ENCODE assay signal across 23 cellular contexts in the genomic region with DNA sequence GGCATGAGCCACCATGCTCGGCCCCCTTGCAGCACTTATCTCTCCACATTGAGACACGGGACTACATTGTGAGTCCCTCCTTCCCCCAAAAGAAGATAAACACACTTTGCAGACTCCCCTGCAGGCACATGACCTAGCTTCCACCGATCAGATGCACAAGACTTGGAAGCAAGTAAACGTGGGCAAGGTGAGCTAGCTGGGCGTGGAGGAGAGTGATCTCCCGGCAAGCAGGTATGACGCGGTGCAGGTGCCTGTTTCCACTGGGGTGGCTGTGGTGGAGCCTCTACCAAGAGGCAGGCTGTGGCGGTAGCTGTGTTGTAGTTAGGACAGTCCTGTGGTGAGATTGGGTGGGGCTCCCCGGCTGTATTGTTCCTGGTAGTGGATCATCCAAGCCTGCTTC. TPM values are rescaled to one million over a fixed set of nuclear protein-coding genes. Genes with fewer than 3 reads are reported as not detected.
DNase-seq lines count a peak whose midpoint lies in the region; ATAC-seq, FAIRE-seq and TF ChIP-seq lines count a peak whose summit lies in the region.
"Had no signal": no experiment of that assay in that cellular context is flagged by ENCODE, and none has a peak within 500 bp of the region (broad histone marks: within the 10 kb centered on the region; RNA-seq: fewer than 3 reads in every experiment).

No MANE protein-coding gene starts in this region.

- H3K23ac ChIP-seq in neuronal stem cell (ENCODE audit: low read depth, low read length, poor library complexity), result no peak overlapping the region

- no peak overlapping the region for H2BK120ac ChIP-seq in neuronal stem cell (ENCODE audit: low read depth, low read length)

- H3K4me2 ChIP-seq in HepG2 (ENCODE audit: low read depth, low read length) (no peak overlapping the region), neuronal stem cell (ENCODE audit: insufficient read depth, low read length, poor library complexity, severe bottlenecking) (no peak overlapping the region)

- no peak for TF ChIP-seq EP300 in HepG2 (IDR thresholded peaks at IDR 0.05; ENCODE audit: low read depth in 2 of 2, low read length in 2 of 2)
- no peak for TF ChIP-seq EP300 in HepG2 (CRISPR knock-in tag; IDR thresholded peaks at IDR 0.05; ENCODE audit: borderline replicate concordance)

- POLR2A ChIA-PET in HepG2 (lab: Yijun Ruan, JAX), result interaction anchor here (1.2 kb wide), 1 partner anchor 16 kb away, joined by 3 read pairs; no protein-coding TSS in a partner anchor

- H3K4me1 ChIP-seq in HepG2 (ENCODE audit: insufficient read depth, low read length), result peaks cover 50% of the 10 kb centered on the region
- H3K4me1 ChIP-seq in right lobe of liver, result peaks cover 0 to 23% (median 9%) of the 10 kb centered on the region in 4 donors
- peaks cover 0 to 2% of the 10 kb centered on the region in 2 donors for H3K4me1 ChIP-seq in neuronal stem cell (ENCODE audit: control insufficient read depth in 2 of 2, insufficient read depth in 1 of 2, low read depth in 1 of 2, low read length in 2 of 2)

- no peaks in the 10 kb centered on the region for H3K36me3 ChIP-seq in HepG2 (replicated peaks in 1 of 2; ENCODE audit: control insufficient read depth in 1 of 2, insufficient read depth in 2 of 2, low read length in 2 of 2)
- H3K36me3 ChIP-seq in right lobe of liver, result no peaks in the 10 kb centered on the region
- H3K36me3 ChIP-seq in neuronal stem cell (replicated peaks in 1 of 2; ENCODE audit: control insufficient read depth in 2 of 2, insufficient read depth in 2 of 2, low read length in 2 of 2), result no peaks in the 10 kb centered on the region
- H3K36me3 ChIP-seq: MG63 had no signal

- TF ChIP-seq RAD21 in HepG2 (CRISPR knock-in tag; IDR thresholded peaks at IDR 0.05), result no peak

- intact Hi-C loops in HepG2 (cut with micrococcal nuclease; ENCODE audit: unreplicated experiment), result no loop called here
- intact Hi-C loops in right lobe of liver (cut with DNase I), result no loop called here

- ATAC-seq in HepG2 (no peak), right lobe of liver (no peak), GM21360 (IDR thresholded peaks at IDR 0.05; ENCODE audit: unreplicated experiment) (no peak)

- WGBS in HepG2 (ENCODE audit: low lambda C conversion rate), result 53% methylated on average over 8 of the region's 10 CpGs
- WGBS in right lobe of liver (ENCODE audit: insufficient coverage, low coverage, low lambda C conversion rate, missing lambda C conversion rate), result 70% methylated on average over 3 of the region's 10 CpGs
- WGBS in neuronal stem cell (ENCODE audit: extremely low coverage in 2 of 2, insufficient read length in 2 of 2, insufficient replicate concordance in 1 of 2), 2 donors, result no CpG with 5 or more reads among the region's 10 CpGs

- H4K91ac ChIP-seq in neuronal stem cell (ENCODE audit: low read depth, low read length, poor library complexity), result no peak overlapping the region

- no peaks in the 10 kb centered on the region for H3K9me3 ChIP-seq in HepG2 (ENCODE audit: low read length)
- H3K9me3 ChIP-seq in right lobe of liver, result no peaks in the 10 kb centered on the region
- no peaks in the 10 kb centered on the region for H3K9me3 ChIP-seq in neuronal stem cell (replicated peaks in 1 of 2; ENCODE audit: control insufficient read depth in 2 of 2, insufficient read depth in 1 of 2, low read depth in 1 of 2, low read length in 2 of 2)
- H3K9me3 ChIP-seq: MG63 had no signal

- H4K8ac ChIP-seq in neuronal stem cell (ENCODE audit: low read depth, low read length), result no peak overlapping the region

- no peak for TF ChIP-seq CTCF in HepG2 (CRISPR knock-in tag; IDR thresholded peaks at IDR 0.05)
- TF ChIP-seq CTCF in right lobe of liver (IDR thresholded peaks at IDR 0.05), result no peak

- TF ChIP-seq POLR2A in HepG2 (IDR thresholded peaks at IDR 0.05; ENCODE audit: insufficient read depth in 1 of 2, low read depth in 2 of 2, low read length in 2 of 2), result no peak
- no peak for TF ChIP-seq POLR2A in right lobe of liver (IDR thresholded peaks at IDR 0.05)
- TF ChIP-seq POLR2A in GM12892 (IDR thresholded peaks at IDR 0.05; ENCODE audit: low read depth, low read length), result no peak

- no peaks in the 10 kb centered on the region for H4K20me1 ChIP-seq in HepG2 (ENCODE audit: insufficient read depth, low read length)

- no peak overlapping the region for H2BK5ac ChIP-seq in neuronal stem cell (ENCODE audit: low read length)

- H3K79me2 ChIP-seq in HepG2 (ENCODE audit: insufficient read depth, low read length), result no peaks in the 10 kb centered on the region

- no peak overlapping the region for H2BK12ac ChIP-seq in neuronal stem cell (ENCODE audit: low read length)

- H2AFZ ChIP-seq in HepG2 (ENCODE audit: low read length) (no peak overlapping the region), neuronal stem cell (ENCODE audit: low read length) (no peak overlapping the region)

- no peak overlapping the region for H2BK15ac ChIP-seq in neuronal stem cell (ENCODE audit: low read length)

- no peak overlapping the region for H2AK5ac ChIP-seq in neuronal stem cell (ENCODE audit: low read depth, low read length)

- no peak overlapping the region for H3K9ac ChIP-seq in HepG2 (ENCODE audit: insufficient read depth, low read depth, low read length)
- H3K9ac ChIP-seq in neuronal stem cell (ENCODE audit: low read depth, low read length, poor library complexity), result no peak overlapping the region

- DNase-seq in HepG2 (ENCODE audit: low spot score), result no peak
- no peak for DNase-seq in right lobe of liver
- no peak for DNase-seq in epithelial cell of prostate (ENCODE audit: low read depth, low spot score)
- DNase-seq in neuronal stem cell (ENCODE audit: low spot score), result no peak
- DNase-seq in Kasumi-1 (lab: John Stamatoyannopoulos, UW), result no peak
- no peak for DNase-seq in caudate nucleus (lab: John Stamatoyannopoulos, UW)
- no peak for DNase-seq in GM12892 (ENCODE audit: insufficient read length)
- DNase-seq: CD4-positive, alpha-beta T cell; GF-D8; GOT3; IMR-90; Karpas-422; MG63; NCI-H1048; NCI-H2081; NCI-H2171 treated with DMSO at 0.1 percent for 48 hours; NCI-H446; NCI-H526 treated with DMSO at 0.1 percent for 48 hours; SHP77 had no signal

- no peak overlapping the region for H3K4ac ChIP-seq in neuronal stem cell (ENCODE audit: low read length)

- H3K18ac ChIP-seq in neuronal stem cell (ENCODE audit: low read length), result peak overlapping the region; percentile 8

- H3K27ac ChIP-seq in HepG2 (ENCODE audit: extremely low read length, insufficient read depth, low read length) (no peak overlapping the region), right lobe of liver (no peak overlapping the region), epithelial cell of prostate (peak overlapping the region; percentile 46), neuronal stem cell (replicated peaks; ENCODE audit: low read length) (no peak overlapping the region), caudate nucleus (ENCODE audit: low read depth, low read length) (no peak overlapping the region)
- H3K27ac ChIP-seq: SK-N-MC had no signal

- no peaks in the 10 kb centered on the region for H3K79me1 ChIP-seq in neuronal stem cell (ENCODE audit: low read depth, low read length)

- H3K4me3 ChIP-seq in HepG2 (replicated peaks in 1 of 3; ENCODE audit: insufficient read depth in 1 of 3, low read depth in 2 of 3, low read length in 3 of 3) (no peak overlapping the region), right lobe of liver (no peak overlapping the region), neuronal stem cell (ENCODE audit: low read length in 2 of 2) (no peak overlapping the region)
- H3K4me3 ChIP-seq: MG63, SK-N-MC had no signal

- in situ Hi-C loops in HepG2 (cut with HindIII; ENCODE audit: extremely low pct_ligation_motif_present, low pct_unique_long_range_greater_than_20kb), result no loop called here

- BruUV-seq in HepG2 (replicated peaks; lab: Mats Ljungman, UMichigan), result no TSS peak

- H3K27me3 ChIP-seq in HepG2 (ENCODE audit: control insufficient read depth in 1 of 2, insufficient read depth in 2 of 2, low read length in 2 of 2), result peaks cover 0 to 1% of the 10 kb centered on the region in 2 experiments; a peak in 1 of 5 replicates
- no peaks in the 10 kb centered on the region for H3K27me3 ChIP-seq in right lobe of liver
- peaks cover 0 to 13% (median 0%) of the 10 kb centered on the region in 3 experiments for H3K27me3 ChIP-seq in neuronal stem cell (ENCODE audit: control insufficient read depth in 3 of 3, insufficient read depth in 3 of 3, low read depth in 1 of 3, low read length in 3 of 3)
- H3K27me3 ChIP-seq: MG63 had no signal

- no peak overlapping the region for H3K14ac ChIP-seq in neuronal stem cell (ENCODE audit: low read length)

- CTCF ChIA-PET in HepG2 (lab: Yijun Ruan, JAX; ENCODE audit: low intra/inter-chr PET ratio, low total read pairs), result no interaction called here

- no peak for FAIRE-seq in HepG2 (lab: Jason Lieb, UNC)
- FAIRE-seq in GM12892 (lab: Jason Lieb, UNC), result no peak
- FAIRE-seq: A204.1, GM19239 had no signal

RNA-seq across cellular contexts. Expression of a gene that starts 7.7 kb away (rescaled TPM):
- total RNA-seq in HepG2 (2016; rRNA removed; fragmentation: Illumina TruSeq; extraction: Trizol) (9.8 and 18.4 TPM in 2 replicates), right lobe of liver (10 to 100 TPM; 14.3 to 88.7 (median 22.1) TPM)
- 12.2 and 16.1 TPM in 2 replicates for total RNA-seq in HepG2 (2016; cell fraction: cytosol; rRNA removed; fragmentation: Illumina TruSeq; extraction: Trizol; ENCODE audit: low read depth)
- total RNA-seq in HepG2 (2016; cell fraction: insoluble cytoplasmic fraction; rRNA removed; fragmentation: Illumina TruSeq; extraction: Trizol), result 10.6 and 19.5 TPM in 2 replicates
- 12.0 and 14.7 TPM in 2 replicates for total RNA-seq in HepG2 (2016; cell fraction: membrane; rRNA removed; fragmentation: Illumina TruSeq; extraction: Trizol)
- total RNA-seq in HepG2 (2016; cell fraction: nucleus; rRNA removed; fragmentation: Illumina TruSeq; extraction: Trizol), result 14.6 and 16.0 TPM in 2 replicates
- 11.8 and 12.6 TPM in 2 replicates for polyA plus RNA-seq in HepG2 (2011; rRNA removed)
- polyA plus RNA-seq in HepG2 (2011; cell fraction: cytosol; rRNA removed), result 6.8 and 16.3 TPM in 2 replicates
- polyA plus RNA-seq in HepG2 (2011; cell fraction: nucleus; rRNA removed), result 56.9 and 70.5 TPM in 2 replicates
- polyA plus RNA-seq in HepG2 (2012), result 8.1 and 13.6 TPM in 2 replicates
- 10.0 and 12.3 TPM in 2 replicates for polyA plus RNA-seq in HepG2 (2016; cell fraction: cytosol; fragmentation: Illumina TruSeq; extraction: Trizol; ENCODE audit: low read depth)
- polyA plus RNA-seq in HepG2 (2016; cell fraction: insoluble cytoplasmic fraction; fragmentation: Illumina TruSeq; extraction: Trizol; ENCODE audit: low read depth), result 8.1 and 10.1 TPM in 2 replicates
- polyA plus RNA-seq in HepG2 (2016; cell fraction: membrane; fragmentation: Illumina TruSeq; extraction: Trizol; ENCODE audit: low read depth), result 9.1 and 10.0 TPM in 2 replicates
- 30.4 and 30.9 TPM in 2 replicates for polyA plus RNA-seq in HepG2 (2016; cell fraction: nucleus; fragmentation: Illumina TruSeq; extraction: Trizol; ENCODE audit: insufficient read depth, low read depth)
- polyA minus RNA-seq in HepG2 (2011; rRNA and poly(A)+ RNA removed; ENCODE audit: low replicate concordance), result 5.5 and 7.7 TPM in 2 replicates
- 3.2 and 9.5 TPM in 2 replicates for polyA minus RNA-seq in HepG2 (2011; cell fraction: cytosol; rRNA and poly(A)+ RNA removed)
- polyA minus RNA-seq in HepG2 (2011; cell fraction: nucleus; rRNA and poly(A)+ RNA removed), result 3.4 and 4.1 TPM in 2 replicates
- 3.8 TPM for polyA plus RNA-seq in neuronal stem cell (2013, experiment 1 of 2)
- polyA plus RNA-seq in neuronal stem cell (2013, experiment 2 of 2), result 3.8 TPM
- 10.5 TPM for polyA plus RNA-seq in GM12892 (2012; ENCODE audit: missing spikeins)

RNA-seq across cellular contexts. Expression of a gene that starts 32.8 kb away (rescaled TPM):
- total RNA-seq in HepG2 (2016; rRNA removed; fragmentation: Illumina TruSeq; extraction: Trizol) (222 and 289 TPM in 2 replicates), right lobe of liver (10 to 100 TPM; 48.3 to 92.7 (median 70.2) TPM)
- total RNA-seq in HepG2 (2016; cell fraction: cytosol; rRNA removed; fragmentation: Illumina TruSeq; extraction: Trizol; ENCODE audit: low read depth), result 104 and 114 TPM in 2 replicates
- 211 and 292 TPM in 2 replicates for total RNA-seq in HepG2 (2016; cell fraction: insoluble cytoplasmic fraction; rRNA removed; fragmentation: Illumina TruSeq; extraction: Trizol)
- 204 and 207 TPM in 2 replicates for total RNA-seq in HepG2 (2016; cell fraction: membrane; rRNA removed; fragmentation: Illumina TruSeq; extraction: Trizol)
- 115 and 129 TPM in 2 replicates for total RNA-seq in HepG2 (2016; cell fraction: nucleus; rRNA removed; fragmentation: Illumina TruSeq; extraction: Trizol)
- polyA plus RNA-seq in HepG2 (2011; rRNA removed), result 51.4 and 67.9 TPM in 2 replicates
- polyA plus RNA-seq in HepG2 (2011; cell fraction: cytosol; rRNA removed), result 57.5 and 78.7 TPM in 2 replicates
- polyA plus RNA-seq in HepG2 (2011; cell fraction: nucleus; rRNA removed), result 39.7 and 47.6 TPM in 2 replicates
- polyA plus RNA-seq in HepG2 (2012), result 254 and 278 TPM in 2 replicates
- 130 and 148 TPM in 2 replicates for polyA plus RNA-seq in HepG2 (2016; cell fraction: cytosol; fragmentation: Illumina TruSeq; extraction: Trizol; ENCODE audit: low read depth)
- polyA plus RNA-seq in HepG2 (2016; cell fraction: insoluble cytoplasmic fraction; fragmentation: Illumina TruSeq; extraction: Trizol; ENCODE audit: low read depth), result 312 and 323 TPM in 2 replicates
- 182 and 196 TPM in 2 replicates for polyA plus RNA-seq in HepG2 (2016; cell fraction: membrane; fragmentation: Illumina TruSeq; extraction: Trizol; ENCODE audit: low read depth)
- 145 and 163 TPM in 2 replicates for polyA plus RNA-seq in HepG2 (2016; cell fraction: nucleus; fragmentation: Illumina TruSeq; extraction: Trizol; ENCODE audit: insufficient read depth, low read depth)
- 45.3 and 49.0 TPM in 2 replicates for polyA minus RNA-seq in HepG2 (2011; rRNA and poly(A)+ RNA removed; ENCODE audit: low replicate concordance)
- polyA minus RNA-seq in HepG2 (2011; cell fraction: cytosol; rRNA and poly(A)+ RNA removed), result 83.7 and 98.7 TPM in 2 replicates
- polyA minus RNA-seq in HepG2 (2011; cell fraction: nucleus; rRNA and poly(A)+ RNA removed), result 59.0 and 61.9 TPM in 2 replicates
- polyA plus RNA-seq in neuronal stem cell (2013, experiment 1 of 2), result 164 TPM
- polyA plus RNA-seq in neuronal stem cell (2013, experiment 2 of 2), result 167 TPM
- polyA plus RNA-seq in GM12892 (2012; ENCODE audit: missing spikeins), result 239 TPM
